In genomic region chr17:81426676-81427445, GRCh38 we compare ENCODE assay signal across 15 cellular contexts. TPM values are rescaled to one million over a fixed set of nuclear protein-coding genes. Genes with fewer than 3 reads are reported as not detected.
A peak's percentile ranks its signal among the peaks of the same experiment; 100 is the strongest.
DNase-seq lines count a peak whose midpoint lies in the region; ATAC-seq and TF ChIP-seq lines count a peak whose summit lies in the region.
"Had no signal": no experiment of that assay in that cellular context is flagged by ENCODE, and none has a peak within 500 bp of the region (broad histone marks: within the 10 kb centered on the region; RNA-seq: fewer than 3 reads in every experiment).

No MANE protein-coding gene starts in this region.

- CTCF ChIA-PET in A673 (lab: Charles Lee) = no interaction called here

- H3K4me3 ChIP-seq in A673 (ENCODE audit: low read depth, low read length, poor library complexity, severe bottlenecking) (no peak overlapping the region), HL-60 (replicated peaks; ENCODE audit: insufficient read depth, low read length) (peak overlapping the region; percentile 19), neural progenitor cell (no peak overlapping the region), GM23338 (no peak overlapping the region)
- H3K4me3 ChIP-seq: sigmoid colon had no signal

- peaks cover 10% of the 10 kb centered on the region for H3K4me1 Mint-ChIP-seq in neural progenitor cell
- no peaks in the 10 kb centered on the region for H3K4me1 Mint-ChIP-seq in GM23338
- H3K4me1 Mint-ChIP-seq: neural crest cell had no signal

- H3K79me2 ChIP-seq in neural progenitor cell (ENCODE audit: low read depth) = peaks cover 9% of the 10 kb centered on the region
- no peaks in the 10 kb centered on the region for H3K79me2 ChIP-seq in GM23338 (replicated peaks; ENCODE audit: insufficient read depth)

- no peak for ATAC-seq in GM23338

- H3K4me1 ChIP-seq in A673 (ENCODE audit: insufficient read depth, low read length, poor library complexity, severe bottlenecking) (peaks cover 59% of the 10 kb centered on the region), neural progenitor cell (peaks cover 46% of the 10 kb centered on the region), GM23338 (ENCODE audit: insufficient read depth) (no peaks in the 10 kb centered on the region)

- no peaks in the 10 kb centered on the region for H3K9me3 ChIP-seq in A673 (ENCODE audit: low read depth, low read length, poor library complexity, severe bottlenecking)
- H3K9me3 ChIP-seq in neural progenitor cell (ENCODE audit: low read depth) = no peaks in the 10 kb centered on the region
- H3K9me3 ChIP-seq: sigmoid colon had no signal

- POLR2A ChIA-PET in A673 (lab: Charles Lee; ENCODE audit: low non-redundant PET) = no interaction called here

- no peaks in the 10 kb centered on the region for H3K27me3 ChIP-seq in A673 (replicated peaks; ENCODE audit: insufficient read depth, low read depth, low read length, poor library complexity)
- H3K27me3 ChIP-seq in HL-60 (ENCODE audit: insufficient read depth, poor library complexity, severe bottlenecking) = no peaks in the 10 kb centered on the region
- no peaks in the 10 kb centered on the region for H3K27me3 ChIP-seq in neural progenitor cell
- H3K27me3 ChIP-seq in GM23338 (ENCODE audit: insufficient read depth) = no peaks in the 10 kb centered on the region
- H3K27me3 ChIP-seq: sigmoid colon had no signal

- H3K27ac ChIP-seq in A673 (ENCODE audit: low read depth, low read length, poor library complexity, severe bottlenecking) = peak overlapping the region; percentile 55
- H3K27ac ChIP-seq in HL-60 (replicated peaks) = peak overlapping the region; percentile 97
- H3K27ac ChIP-seq in cingulate gyrus (ENCODE audit: low read depth, low read length) = peak overlapping the region; percentile 60
- H3K27ac ChIP-seq in neural progenitor cell = no peak overlapping the region
- no peak overlapping the region for H3K27ac ChIP-seq in GM23338 (ENCODE audit: low read depth)

- DNase-seq in A673 (ENCODE audit: low spot score) (no peak), HL-60 (ENCODE audit: low read depth in 1 of 2, low spot score in 1 of 2) (peak; percentile 45 to 88), neural progenitor cell (ENCODE audit: low spot score) (no peak), GM23338 (ENCODE audit: low spot score) (no peak), HCEC 1CT (no peak), NCI-H2107 (lab: John Stamatoyannopoulos, UW) (no peak)
- DNase-seq in activated CD4-positive, alpha-beta T cell treated with anti-CD3 and anti-CD28 coated beads, Interleukin-2, amount 50 U/mL, for 1 hour = no peak
- DNase-seq: OCI-M1; sigmoid colon; stimulated activated CD4-positive, alpha-beta T cell treated with anti-CD3 and anti-CD28 coated beads, Interleukin-4, amount 100 ng/mL, for 4 hours had no signal

- H3K9me3 Mint-ChIP-seq in neural progenitor cell (no peaks in the 10 kb centered on the region), GM23338 (no peaks in the 10 kb centered on the region)
- H3K9me3 Mint-ChIP-seq: activated T-helper 1 cell treated with anti-CD3 and anti-CD28 coated beads, Interleukin-12 subunit alpha, Interleukin-12 subunit beta, Interleukin-2, Interleukin-4 antibody, amounts not matched to agents 30 ng/mL and 10 ng/mL and 1 ng/mL, durations not matched to agents 14 hours and 24 hours and 36 hours; immature natural killer cell; memory B cell; neural crest cell had no signal

- H2AFZ ChIP-seq in neural progenitor cell (replicated peaks) = no peak overlapping the region
- no peak overlapping the region for H2AFZ ChIP-seq in GM23338

- H3K4me2 ChIP-seq in neural progenitor cell (peak overlapping the region; percentile 42), GM23338 (no peak overlapping the region)

- no TSS peak for BruUV-seq in A673 (replicated peaks; lab: Mats Ljungman, UMichigan)

- H3K9me2 ChIP-seq in GM23338 (ENCODE audit: insufficient read depth) = no peaks in the 10 kb centered on the region

- no peaks in the 10 kb centered on the region for H3K27me3 Mint-ChIP-seq in neural progenitor cell (ENCODE audit: insufficient read depth, low read depth)
- H3K27me3 Mint-ChIP-seq in GM23338 (ENCODE audit: insufficient read depth, low read depth, poor library complexity) = peaks cover 3% of the 10 kb centered on the region

- no peaks in the 10 kb centered on the region for H3K36me3 Mint-ChIP-seq in neural progenitor cell
- no peaks in the 10 kb centered on the region for H3K36me3 Mint-ChIP-seq in GM23338 (ENCODE audit: low read depth)
- H3K36me3 Mint-ChIP-seq: immature natural killer cell, memory B cell had no signal

- H3F3A ChIP-seq in neural progenitor cell (ENCODE audit: low read depth) (peaks cover 11% of the 10 kb centered on the region), GM23338 (replicated peaks; ENCODE audit: low read depth) (no peaks in the 10 kb centered on the region)

- H3K27ac Mint-ChIP-seq in neural progenitor cell = no peak overlapping the region
- no peak overlapping the region for H3K27ac Mint-ChIP-seq in GM23338
- H3K27ac Mint-ChIP-seq: activated T-helper 1 cell treated with anti-CD3 and anti-CD28 coated beads, Interleukin-12 subunit alpha, Interleukin-12 subunit beta, Interleukin-2, Interleukin-4 antibody, amounts not matched to agents 30 ng/mL and 10 ng/mL and 1 ng/mL, durations not matched to agents 14 hours and 24 hours and 36 hours; immature natural killer cell; memory B cell had no signal

- intact Hi-C loops in A673 (cut with micrococcal nuclease; ENCODE audit: unreplicated experiment) = no loop called here

- no peaks in the 10 kb centered on the region for H3K36me3 ChIP-seq in A673 (ENCODE audit: insufficient read depth, low read length, poor library complexity, severe bottlenecking)
- no peaks in the 10 kb centered on the region for H3K36me3 ChIP-seq in neural progenitor cell
- no peaks in the 10 kb centered on the region for H3K36me3 ChIP-seq in GM23338 (ENCODE audit: insufficient read depth)
- H3K36me3 ChIP-seq: sigmoid colon had no signal

- H4K20me1 ChIP-seq in neural progenitor cell (ENCODE audit: low read depth) = peaks cover 58% of the 10 kb centered on the region
- no peaks in the 10 kb centered on the region for H4K20me1 ChIP-seq in GM23338 (replicated peaks; ENCODE audit: insufficient read depth)

- TF ChIP-seq CTCF in A673 (conservative IDR thresholded peaks at IDR 0.05; ENCODE audit: low read depth, low read length) = no peak
- no peak for TF ChIP-seq CTCF in HL-60 (IDR thresholded peaks at IDR 0.05; ENCODE audit: insufficient read depth, low read length)
- no peak for TF ChIP-seq CTCF in neural progenitor cell (IDR thresholded peaks at IDR 0.05)
- no peak for TF ChIP-seq CTCF in GM23338 (conservative IDR thresholded peaks at IDR 0.05; ENCODE audit: low read depth in 2 of 2)

- H3K4me3 Mint-ChIP-seq in neural progenitor cell = no peak overlapping the region
- no peak overlapping the region for H3K4me3 Mint-ChIP-seq in GM23338
- H3K4me3 Mint-ChIP-seq: activated T-helper 1 cell treated with anti-CD3 and anti-CD28 coated beads, Interleukin-12 subunit alpha, Interleukin-12 subunit beta, Interleukin-2, Interleukin-4 antibody, amounts not matched to agents 30 ng/mL and 10 ng/mL and 1 ng/mL, durations not matched to agents 14 hours and 24 hours and 36 hours; immature natural killer cell; memory B cell; neural crest cell had no signal

- H3K9ac ChIP-seq in neural progenitor cell = no peak overlapping the region

RNA-seq across cellular contexts. Expression of gene BAHCC1, which starts 31.6 kb away (rescaled TPM):
- total RNA-seq in A673 (2021) = 74.2 and 80.6 TPM in 2 replicates
- 3.4 and 26.3 TPM in 2 replicates for total RNA-seq in neural progenitor cell (ENCODE audit: low replicate concordance)
- 1.1 and 1.8 TPM in 2 replicates for total RNA-seq in GM23338 (2014; rRNA removed; shearing (Covaris generic))
- 0.17 and 0.24 TPM in 2 replicates for polyA plus RNA-seq in GM23338 (2016; fragmentation: Nextera tagmentation; extraction: Ambion mirVana)

Comparison
In these comparisons a context has a peak if more than half of its experiments do, and no peak if none do; other contexts are left out.
1. DNase-seq: peak in HL-60 (2 of 2); none in A673 (single experiment), neural progenitor cell (single experiment), GM23338 (single experiment), HCEC 1CT (single experiment), NCI-H2107 (single experiment) and activated CD4-positive, alpha-beta T cell treated with anti-CD3 and anti-CD28 coated beads, Interleukin-2, amount 50 U/mL, for 1 hour (single experiment).
2. H3K27ac ChIP-seq: peak in A673 (single experiment), HL-60 (single experiment) and cingulate gyrus (single experiment); none in neural progenitor cell (single experiment) and GM23338 (single experiment).